ENCODE assay signal across 16 cellular contexts in genomic region chr9:21121595-21122251, GRCh38. TPM values are rescaled to one million over a fixed set of nuclear protein-coding genes. Genes with fewer than 3 reads are reported as not detected.
DNase-seq lines count a peak whose midpoint lies in the region; ATAC-seq and TF ChIP-seq lines count a peak whose summit lies in the region.
"Had no signal": no experiment of that assay in that cellular context is flagged by ENCODE, and none has a peak within 500 bp of the region (broad histone marks: within the 10 kb centered on the region; RNA-seq: fewer than 3 reads in every experiment).

No MANE protein-coding gene starts in this region.

- no peak for TF ChIP-seq POLR2A in Peyer's patch (IDR thresholded peaks at IDR 0.05)

- H2BK120ac ChIP-seq in mesenchymal stem cell (ENCODE audit: low read depth, low read length) = no peak overlapping the region

- no peak overlapping the region for H3K9ac ChIP-seq in mesenchymal stem cell (ENCODE audit: low read length)

- no peaks in the 10 kb centered on the region for H3K79me1 ChIP-seq in mesenchymal stem cell (replicated peaks; ENCODE audit: low read length, poor library complexity, severe bottlenecking)

- H2AFZ ChIP-seq in mesenchymal stem cell (ENCODE audit: low read depth, low read length) = no peak overlapping the region

- no peaks in the 10 kb centered on the region for H3K4me1 ChIP-seq in mesenchymal stem cell (ENCODE audit: control insufficient read depth, insufficient read depth, low read depth, low read length)
- H3K4me1 ChIP-seq in Peyer's patch = no peaks in the 10 kb centered on the region
- H3K4me1 ChIP-seq: gastroesophageal sphincter had no signal

- H3K27ac ChIP-seq in mesenchymal stem cell (ENCODE audit: low read length, poor library complexity, severe bottlenecking) = no peak overlapping the region
- no peak overlapping the region for H3K27ac ChIP-seq in Peyer's patch
- H3K27ac ChIP-seq: gastroesophageal sphincter, upper lobe of left lung had no signal

- peak; percentile 88 for ATAC-seq in GM18517 (IDR thresholded peaks at IDR 0.05; ENCODE audit: unreplicated experiment)
- ATAC-seq in GM19455 (IDR thresholded peaks at IDR 0.05; ENCODE audit: unreplicated experiment) = peak; percentile 88
- peak; percentile 99 for ATAC-seq in HG02870 (IDR thresholded peaks at IDR 0.05; ENCODE audit: unreplicated experiment)
- ATAC-seq in HG03571 (IDR thresholded peaks at IDR 0.05; ENCODE audit: unreplicated experiment) = peak; percentile 79
- ATAC-seq: gastroesophageal sphincter, left cardiac atrium had no signal

- no peak overlapping the region for H3K23ac ChIP-seq in mesenchymal stem cell (ENCODE audit: low read length in 2 of 2)

- H3K27me3 ChIP-seq in mesenchymal stem cell (ENCODE audit: control insufficient read depth in 1 of 2, insufficient read depth in 1 of 2, low read length in 2 of 2) (no peaks in the 10 kb centered on the region), Peyer's patch (no peaks in the 10 kb centered on the region)
- H3K27me3 ChIP-seq: gastroesophageal sphincter, upper lobe of left lung had no signal

- no peak overlapping the region for H2BK5ac ChIP-seq in mesenchymal stem cell (ENCODE audit: low read depth, low read length, poor library complexity, severe bottlenecking)

- no peak overlapping the region for H3K14ac ChIP-seq in mesenchymal stem cell (ENCODE audit: low read length in 2 of 2)

- H2AK5ac ChIP-seq in mesenchymal stem cell (ENCODE audit: low read length, severe bottlenecking) = no peak overlapping the region

- H3K4me2 ChIP-seq in mesenchymal stem cell (ENCODE audit: low read length, poor library complexity, severe bottlenecking) = no peak overlapping the region

- no peak overlapping the region for H3K18ac ChIP-seq in mesenchymal stem cell (ENCODE audit: low read depth in 1 of 2, low read length in 2 of 2)

- H3K9me3 ChIP-seq in mesenchymal stem cell (ENCODE audit: control insufficient read depth, low read length) (no peaks in the 10 kb centered on the region), Peyer's patch (no peaks in the 10 kb centered on the region)
- H3K9me3 ChIP-seq: gastroesophageal sphincter, upper lobe of left lung had no signal

- no peak overlapping the region for H2BK15ac ChIP-seq in mesenchymal stem cell (ENCODE audit: low read depth, poor library complexity, severe bottlenecking)

- H3K4ac ChIP-seq in mesenchymal stem cell (ENCODE audit: low read depth in 1 of 2, low read length in 2 of 2) = no peak overlapping the region

- no peak for TF ChIP-seq CTCF in Peyer's patch (IDR thresholded peaks at IDR 0.05)

- no peak for DNase-seq in cerebellum (ENCODE audit: low spot score)
- no peak for DNase-seq in mesenchymal stem cell
- DNase-seq in Peyer's patch = no peak
- no peak for DNase-seq in C1 segment of cervical spinal cord (lab: John Stamatoyannopoulos, UW)
- DNase-seq: effector CD8-positive, alpha-beta T cell; left cardiac atrium; upper lobe of left lung had no signal

- H4K91ac ChIP-seq in mesenchymal stem cell (ENCODE audit: low read length) = no peak overlapping the region

- WGBS in mesenchymal stem cell = 71% methylated on average over 3 of the region's 4 CpGs

- no peak overlapping the region for H3K4me3 ChIP-seq in mesenchymal stem cell (ENCODE audit: insufficient read depth in 1 of 2, low read depth in 1 of 2, low read length in 2 of 2)
- no peak overlapping the region for H3K4me3 ChIP-seq in Peyer's patch
- H3K4me3 ChIP-seq: gastroesophageal sphincter, upper lobe of left lung had no signal

- no peak overlapping the region for H4K8ac ChIP-seq in mesenchymal stem cell (ENCODE audit: low read length)

- H3K36me3 ChIP-seq in mesenchymal stem cell (ENCODE audit: control insufficient read depth in 1 of 2, insufficient read depth in 2 of 2, low read depth in 1 of 2, low read length in 2 of 2) (no peaks in the 10 kb centered on the region), Peyer's patch (no peaks in the 10 kb centered on the region)
- H3K36me3 ChIP-seq: gastroesophageal sphincter, upper lobe of left lung had no signal

- H2BK12ac ChIP-seq in mesenchymal stem cell (ENCODE audit: low read length in 2 of 2) = no peak overlapping the region

RNA-seq across cellular contexts. Expression of gene IFNW1, which starts 19.9 kb away (rescaled TPM):
- total RNA-seq in cerebellum (not detected), Peyer's patch (not detected)
- polyA plus RNA-seq in mesenchymal stem cell (2013, experiment 1 of 2) = not detected
- not detected for polyA plus RNA-seq in mesenchymal stem cell (2013, experiment 2 of 2)
- total RNA-seq: gastroesophageal sphincter, H4, left cardiac atrium, skeletal muscle tissue, upper lobe of left lung had no signal
- polyA plus RNA-seq: BJ, neural cell had no signal

RNA-seq across cellular contexts. Expression of gene IFNB1, which starts 44.0 kb away (rescaled TPM):
- total RNA-seq in cerebellum (not detected), Peyer's patch (not detected)
- not detected for polyA plus RNA-seq in mesenchymal stem cell (2013, experiment 1 of 2)
- polyA plus RNA-seq in mesenchymal stem cell (2013, experiment 2 of 2) = not detected
- total RNA-seq: gastroesophageal sphincter, H4, left cardiac atrium, skeletal muscle tissue, upper lobe of left lung had no signal
- polyA plus RNA-seq: BJ, neural cell had no signal

RNA-seq across cellular contexts. Expression of gene IFNA21, which starts 44.7 kb away (rescaled TPM):
- total RNA-seq in cerebellum (not detected), Peyer's patch (not detected)
- not detected for polyA plus RNA-seq in mesenchymal stem cell (2013, experiment 1 of 2)
- not detected for polyA plus RNA-seq in mesenchymal stem cell (2013, experiment 2 of 2)
- total RNA-seq: gastroesophageal sphincter, left cardiac atrium, skeletal muscle tissue, upper lobe of left lung had no signal
- polyA plus RNA-seq: BJ, neural cell had no signal
